ENCODE assay signal across 8 cellular contexts in the genomic region with DNA sequence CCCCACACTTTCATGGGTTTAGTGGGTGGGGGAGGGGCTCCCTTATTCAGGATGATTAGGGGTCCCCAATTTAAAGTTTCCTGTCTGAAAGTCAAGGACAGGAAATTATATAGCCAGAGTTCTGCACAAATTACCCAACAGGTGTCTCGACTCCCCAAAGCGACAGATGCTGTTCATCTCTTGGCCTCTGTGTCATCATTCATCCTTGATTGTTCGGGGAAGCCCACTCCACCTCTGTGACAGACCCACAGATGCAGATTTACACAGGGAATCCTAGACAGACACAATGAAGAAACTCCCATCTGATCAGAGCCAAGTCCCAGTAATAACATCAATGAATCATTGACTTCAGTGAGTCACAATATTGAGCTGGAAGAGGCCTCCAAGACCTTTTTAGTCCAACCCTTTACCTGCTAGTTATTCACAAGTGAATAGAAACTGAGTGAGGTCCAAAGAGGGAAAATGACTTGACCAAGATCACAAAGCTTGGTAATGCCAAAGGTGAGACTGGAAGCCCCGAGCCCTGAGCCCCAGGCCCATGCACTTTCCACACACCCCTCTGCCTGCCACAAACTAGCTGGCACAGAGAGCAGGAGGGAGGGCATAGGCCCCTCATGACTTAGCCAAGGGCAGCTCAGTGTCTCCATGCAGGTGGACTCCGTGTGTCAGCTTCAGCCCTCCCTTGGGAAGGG. TPM values are rescaled to one million over a fixed set of nuclear protein-coding genes. Genes with fewer than 3 reads are reported as not detected.
DNase-seq lines count a peak whose midpoint lies in the region; ATAC-seq and TF ChIP-seq lines count a peak whose summit lies in the region.

No MANE protein-coding gene starts in this region.

- H3K36me3 Mint-ChIP-seq in activated T-helper 1 cell treated with anti-CD3 and anti-CD28 coated beads, Interleukin-12 subunit alpha, Interleukin-12 subunit beta, Interleukin-2, Interleukin-4 antibody, amounts not matched to agents 30 ng/mL and 10 ng/mL and 1 ng/mL, durations not matched to agents 14 hours and 24 hours and 36 hours (ENCODE audit: low read depth) = peaks cover 8% of the 10 kb centered on the region

- WGBS in heart right ventricle, 2 donors = 79% methylated on average over 5 of the region's 5 CpGs
- 68 to 95% methylated on average over 4 to 5 of the region's 5 CpGs for WGBS in upper lobe of left lung, 2 donors

- no peak for TF ChIP-seq CTCF in heart right ventricle (IDR thresholded peaks at IDR 0.05)
- no peak for TF ChIP-seq CTCF in upper lobe of left lung (IDR thresholded peaks at IDR 0.05)

- H3K27ac Mint-ChIP-seq in activated T-helper 1 cell treated with anti-CD3 and anti-CD28 coated beads, Interleukin-12 subunit alpha, Interleukin-12 subunit beta, Interleukin-2, Interleukin-4 antibody, amounts not matched to agents 30 ng/mL and 10 ng/mL and 1 ng/mL, durations not matched to agents 14 hours and 24 hours and 36 hours = peak overlapping the region; percentile 97

- TF ChIP-seq EP300 in upper lobe of left lung (IDR thresholded peaks at IDR 0.05) = no peak

- H3K27me3 ChIP-seq in heart right ventricle = no peaks in the 10 kb centered on the region
- no peaks in the 10 kb centered on the region for H3K27me3 ChIP-seq in upper lobe of left lung

- no peak for ATAC-seq in heart right ventricle
- peak in 1 of 2 donors; percentile 31 for ATAC-seq in upper lobe of left lung (ENCODE audit: low FRiP score in 2 of 2)

- no peak overlapping the region for H3K4me3 ChIP-seq in heart right ventricle
- no peak overlapping the region for H3K4me3 ChIP-seq in upper lobe of left lung

- peaks cover 76% of the 10 kb centered on the region for H3K4me1 Mint-ChIP-seq in activated T-helper 1 cell treated with anti-CD3 and anti-CD28 coated beads, Interleukin-12 subunit alpha, Interleukin-12 subunit beta, Interleukin-2, Interleukin-4 antibody, amounts not matched to agents 30 ng/mL and 10 ng/mL and 1 ng/mL, durations not matched to agents 14 hours and 24 hours and 36 hours (ENCODE audit: low read depth)

- H3K36me3 ChIP-seq in heart right ventricle = peaks cover 0 to 4% (median 0%) of the 10 kb centered on the region in 9 donors
- H3K36me3 ChIP-seq in upper lobe of left lung = no peaks in the 10 kb centered on the region

- H3K4me1 ChIP-seq in heart right ventricle = peaks cover 3 to 60% (median 51%) of the 10 kb centered on the region in 9 donors
- peaks cover 38 to 48% (median 45%) of the 10 kb centered on the region in 4 donors for H3K4me1 ChIP-seq in upper lobe of left lung

- H3K4me3 Mint-ChIP-seq in activated T-helper 1 cell treated with anti-CD3 and anti-CD28 coated beads, Interleukin-12 subunit alpha, Interleukin-12 subunit beta, Interleukin-2, Interleukin-4 antibody, amounts not matched to agents 30 ng/mL and 10 ng/mL and 1 ng/mL, durations not matched to agents 14 hours and 24 hours and 36 hours = no peak overlapping the region

- TF ChIP-seq POLR2A in upper lobe of left lung (IDR thresholded peaks at IDR 0.05) = no peak

- H3K9me3 ChIP-seq in heart right ventricle (no peaks in the 10 kb centered on the region), upper lobe of left lung (no peaks in the 10 kb centered on the region)

- DNase-seq in heart right ventricle = no peak
- DNase-seq in cardiac septum (ENCODE audit: low spot score) = no peak
- no peak for DNase-seq in activated T-helper 1 cell treated with anti-CD3 and anti-CD28 coated beads, Interleukin-12 subunit alpha, Interleukin-12 subunit beta, Interleukin-2, Interleukin-4 antibody, amounts not matched to agents 30 ng/mL and 10 ng/mL and 1 ng/mL, durations not matched to agents 14 hours and 24 hours and 36 hours (ENCODE audit: low spot score)
- peak; percentile 92 for DNase-seq in kidney tubule cell (ENCODE audit: low spot score)
- DNase-seq in upper lobe of left lung = no peak
- DNase-seq in HPDE6-E6E7 (ENCODE audit: extremely low spot score) = no peak
- no peak for DNase-seq in NCI-H2171 (lab: John Stamatoyannopoulos, UW)
- no peak for DNase-seq in NCI-H82 (lab: John Stamatoyannopoulos, UW)

- no peaks in the 10 kb centered on the region for H3K27me3 Mint-ChIP-seq in activated T-helper 1 cell treated with anti-CD3 and anti-CD28 coated beads, Interleukin-12 subunit alpha, Interleukin-12 subunit beta, Interleukin-2, Interleukin-4 antibody, amounts not matched to agents 30 ng/mL and 10 ng/mL and 1 ng/mL, durations not matched to agents 14 hours and 24 hours and 36 hours (ENCODE audit: insufficient read depth)

- no peaks in the 10 kb centered on the region for H3K9me3 Mint-ChIP-seq in activated T-helper 1 cell treated with anti-CD3 and anti-CD28 coated beads, Interleukin-12 subunit alpha, Interleukin-12 subunit beta, Interleukin-2, Interleukin-4 antibody, amounts not matched to agents 30 ng/mL and 10 ng/mL and 1 ng/mL, durations not matched to agents 14 hours and 24 hours and 36 hours

- intact Hi-C loops in heart right ventricle (cut with DNase I) = loop anchor here (5.0 to 10.0 kb wide), 8 partner anchors 35 to 378 kb away; partner anchors contain the start of genes BMF (in 4 of the 10) and BUB1B (in 4 of the 10)
- intact Hi-C loops in cardiac septum (cut with DNase I) = loop anchor here (2.0 to 5.0 kb wide), 2 partner anchors 115 to 170 kb away; partner anchors contain the start of gene BUB1B
- intact Hi-C loops in activated T-helper 1 cell treated with anti-CD3 and anti-CD28 coated beads, Interleukin-12 subunit alpha, Interleukin-12 subunit beta, Interleukin-2, Interleukin-4 antibody, amounts not matched to agents 30 ng/mL and 10 ng/mL and 1 ng/mL, durations not matched to agents 14 hours and 24 hours and 36 hours (cut with micrococcal nuclease) = loop anchor here (1.0 to 5.0 kb wide), 5 partner anchors 8 to 425 kb away; partner anchors contain the start of genes INAFM2 and SRP14

- peak overlapping the region in 9 of 10 donors; percentile 27 to 89 (median 71) for H3K27ac ChIP-seq in heart right ventricle
- H3K27ac ChIP-seq in upper lobe of left lung = peak overlapping the region; percentile 72 to 85 (median 79)

RNA-seq across cellular contexts. Expression of gene SRP14, which starts 7.9 kb away (rescaled TPM):
- total RNA-seq in heart right ventricle (100 to 1,000 TPM; 189 to 290 (median 210) TPM), cardiac septum (168 TPM), upper lobe of left lung (100 to 1,000 TPM in 5 of 6 donors, 10 to 100 TPM in 1; 55.5 to 342 (median 191) TPM)
- 100 to 1,000 TPM; 395 to 699 TPM for polyA plus RNA-seq in heart right ventricle
- 144 and 147 TPM in 2 replicates for total RNA-seq in activated T-helper 1 cell treated with anti-CD3 and anti-CD28 coated beads, Interleukin-12 subunit alpha, Interleukin-12 subunit beta, Interleukin-2, Interleukin-4 antibody, amounts not matched to agents 30 ng/mL and 10 ng/mL and 1 ng/mL, durations not matched to agents 14 hours and 24 hours and 36 hours
